34 cellular contexts compared by ENCODE assay signal in genomic region chr5:135596788-135597187, GRCh38. TPM values are rescaled to one million over a fixed set of nuclear protein-coding genes. Genes with fewer than 3 reads are reported as not detected.
"Had no signal": no experiment of that assay in that cellular context is flagged by ENCODE, and none has a peak within 500 bp of the region (broad histone marks: within the 10 kb centered on the region; RNA-seq: fewer than 3 reads in every experiment).

No MANE protein-coding gene starts in this region.

- H3K9me3 Mint-ChIP-seq: activated CD4-positive, alpha-beta T cell treated with anti-CD3 and anti-CD28 coated beads, Interleukin-2, amount 10 ng/mL, durations not matched to agents 24 days and 14 days; activated CD8-positive, alpha-beta T cell treated with anti-CD3 and anti-CD28 coated beads for 36 hours; activated naive CD4-positive, alpha-beta T cell treated with anti-CD3 and anti-CD28 coated beads for 36 hours; activated naive CD4-positive, alpha-beta T cell treated with anti-CD3 and anti-CD28 coated beads, Interleukin-2, amount 50 U/mL, for 72 hours; activated T-cell treated with anti-CD3 and anti-CD28 coated beads, Interleukin-2, amount 50 U/mL, for 4 hours; activated T-helper 1 cell treated with anti-CD3 and anti-CD28 coated beads, Interleukin-12 subunit alpha, Interleukin-12 subunit beta, Interleukin-2, Interleukin-4 antibody, amounts not matched to agents 30 ng/mL and 10 ng/mL and 1 ng/mL, durations not matched to agents 14 hours and 24 hours and 36 hours had no signal

- H3K4me1 Mint-ChIP-seq: activated CD4-positive, alpha-beta T cell treated with anti-CD3 and anti-CD28 coated beads, Interleukin-2, amount 10 ng/mL, durations not matched to agents 24 days and 14 days had no signal

- H3K27ac ChIP-seq: brain microvascular endothelial cell, SJCRH30, SK-N-MC, WERI-Rb-1 had no signal

- ATAC-seq: activated CD8-positive, alpha-beta T cell treated with anti-CD3 and anti-CD28 coated beads for 36 hours; activated naive CD4-positive, alpha-beta T cell treated with anti-CD3 and anti-CD28 coated beads, Interleukin-2, amount 50 U/mL, for 72 hours; activated T-cell treated with anti-CD3 and anti-CD28 coated beads, Interleukin-2, amount 50 U/mL, for 4 hours; Panc1 had no signal

- H3K9me3 ChIP-seq: SJCRH30 had no signal

- H3K27ac Mint-ChIP-seq: activated CD4-positive, alpha-beta T cell treated with anti-CD3 and anti-CD28 coated beads, Interleukin-2, amount 10 ng/mL, durations not matched to agents 24 days and 14 days; activated CD8-positive, alpha-beta T cell treated with anti-CD3 and anti-CD28 coated beads for 36 hours; activated naive CD4-positive, alpha-beta T cell treated with anti-CD3 and anti-CD28 coated beads for 36 hours; activated naive CD4-positive, alpha-beta T cell treated with anti-CD3 and anti-CD28 coated beads, Interleukin-2, amount 50 U/mL, for 72 hours; activated T-helper 1 cell treated with anti-CD3 and anti-CD28 coated beads, Interleukin-12 subunit alpha, Interleukin-12 subunit beta, Interleukin-2, Interleukin-4 antibody, amounts not matched to agents 30 ng/mL and 10 ng/mL and 1 ng/mL, durations not matched to agents 14 hours and 24 hours and 36 hours had no signal

- H3K36me3 Mint-ChIP-seq: activated naive CD4-positive, alpha-beta T cell treated with anti-CD3 and anti-CD28 coated beads, Interleukin-2, amount 50 U/mL, for 72 hours had no signal

- H3K36me3 ChIP-seq: brain microvascular endothelial cell, SJCRH30, WERI-Rb-1 had no signal

- DNase-seq: activated CD4-positive, alpha-beta T cell treated with anti-CD3 and anti-CD28 coated beads for 1 hour; activated CD4-positive, alpha-beta T cell treated with anti-CD3 and anti-CD28 coated beads, Interleukin-2, amount 10 ng/mL, durations not matched to agents 24 days and 14 days; activated CD4-positive, alpha-beta T cell treated with anti-CD3 and anti-CD28 coated beads, Interleukin-2, amount 50 U/mL, for 4 hours; activated CD4-positive, CD25-positive, alpha-beta regulatory T cell; activated CD8-positive, alpha-beta T cell treated with anti-CD3 and anti-CD28 coated beads for 36 hours; activated gamma-delta T cell treated with Interleukin-2 at 50 U/mL for 16 hours; activated naive CD4-positive, alpha-beta T cell treated with anti-CD3 and anti-CD28 coated beads for 36 hours; activated T-cell treated with anti-CD3 and anti-CD28 coated beads for 4 hours; activated T-cell treated with anti-CD3 and anti-CD28 coated beads, Interleukin-2, amount 50 U/mL, for 4 hours; anterior cingulate cortex; brain microvascular endothelial cell; central memory CD4-positive, alpha-beta T cell; Karpas-422; KBM-7; NCI-H1048; NCI-H1105 treated with DMSO at 0.1 percent for 48 hours; NCI-H1436; NCI-H1694; NCI-H1930; NCI-H345; NCI-H524 treated with DMSO at 0.1 percent for 48 hours; SHP77; SJCRH30; T1000; WERI-Rb-1 had no signal

- H3K4me3 ChIP-seq: SJCRH30, SK-N-MC had no signal

- H3K4me3 Mint-ChIP-seq: activated CD4-positive, alpha-beta T cell treated with anti-CD3 and anti-CD28 coated beads, Interleukin-2, amount 10 ng/mL, durations not matched to agents 24 days and 14 days; activated CD8-positive, alpha-beta T cell treated with anti-CD3 and anti-CD28 coated beads for 36 hours; activated naive CD4-positive, alpha-beta T cell treated with anti-CD3 and anti-CD28 coated beads for 36 hours; activated T-cell treated with anti-CD3 and anti-CD28 coated beads, Interleukin-2, amount 50 U/mL, for 4 hours; activated T-helper 1 cell treated with anti-CD3 and anti-CD28 coated beads, Interleukin-12 subunit alpha, Interleukin-12 subunit beta, Interleukin-2, Interleukin-4 antibody, amounts not matched to agents 30 ng/mL and 10 ng/mL and 1 ng/mL, durations not matched to agents 14 hours and 24 hours and 36 hours had no signal

- H3K27me3 ChIP-seq: brain microvascular endothelial cell, SJCRH30 had no signal

RNA-seq across cellular contexts. Expression of gene CXCL14, which starts 18.0 kb away (rescaled TPM):
- total RNA-seq: activated CD4-positive, alpha-beta T cell treated with anti-CD3 and anti-CD28 coated beads, Interleukin-2, amount 10 ng/mL, durations not matched to agents 24 days and 14 days; activated CD8-positive, alpha-beta memory T cell treated with anti-CD3 and anti-CD28 coated beads for 36 hours; activated CD8-positive, alpha-beta T cell treated with anti-CD3 and anti-CD28 coated beads for 36 hours; activated naive CD4-positive, alpha-beta T cell treated with anti-CD3 and anti-CD28 coated beads for 36 hours; activated naive CD4-positive, alpha-beta T cell treated with anti-CD3 and anti-CD28 coated beads, Interleukin-2, amount 50 U/mL, for 72 hours; activated T-cell treated with anti-CD3 and anti-CD28 coated beads, Interleukin-2, amount 50 U/mL, for 4 hours; activated T-helper 1 cell treated with anti-CD3 and anti-CD28 coated beads, Interleukin-12 subunit alpha, Interleukin-12 subunit beta, Interleukin-2, Interleukin-4 antibody, amounts not matched to agents 30 ng/mL and 10 ng/mL and 1 ng/mL, durations not matched to agents 14 hours and 24 hours and 36 hours; MCF 10A; RPMI7951; SJCRH30; T-helper 1 cell treated with Interleukin-12 subunit alpha and Interleukin-12 subunit beta and Interleukin-4 antibody, amounts not matched to agents 30 ng/mL and 1 ng/mL, for 36 hours; T-helper 2 cell treated with Interferon-gamma antibody and Interleukin-4, amounts not matched to agents 100 ng/mL and 5 ng/mL, for 36 hours had no signal
